In genomic region chr16:67930191-67930590, GRCh38 we compare ENCODE assay signal across 17 cellular contexts. TPM values are rescaled to one million over a fixed set of nuclear protein-coding genes. Genes with fewer than 3 reads are reported as not detected.
DNase-seq lines count a peak whose midpoint lies in the region; ATAC-seq and TF ChIP-seq lines count a peak whose summit lies in the region.
"Had no signal": no experiment of that assay in that cellular context is flagged by ENCODE, and none has a peak within 500 bp of the region (broad histone marks: within the 10 kb centered on the region; RNA-seq: fewer than 3 reads in every experiment).

No MANE protein-coding gene starts in this region.

- H3K36me3 ChIP-seq in BE2C (peaks cover 5% of the 10 kb centered on the region; the same call in 1 of the 2 replicates), osteoblast (ENCODE audit: insufficient read depth, low read length) (peaks cover 31% of the 10 kb centered on the region), colonic mucosa (no peaks in the 10 kb centered on the region), transverse colon (peaks cover 0 to 8% (median 4%) of the 10 kb centered on the region in 4 donors)

- H4K20me1 ChIP-seq in osteoblast (ENCODE audit: insufficient read depth, low read length): peaks cover 46% of the 10 kb centered on the region

- H3K27ac Mint-ChIP-seq in activated CD8-positive, alpha-beta T cell treated with anti-CD3 and anti-CD28 coated beads, Interleukin-2, amount 10 ng/mL, durations not matched to agents 7 days and 5 days: peak overlapping the region; percentile 55
- H3K27ac Mint-ChIP-seq in activated CD8-positive, alpha-beta T cell treated with anti-CD3 and anti-CD28 coated beads for 36 hours: no peak overlapping the region
- H3K27ac Mint-ChIP-seq: B cell had no signal

- ATAC-seq in activated CD8-positive, alpha-beta T cell treated with anti-CD3 and anti-CD28 coated beads, Interleukin-2, amount 10 ng/mL, durations not matched to agents 7 days and 5 days: no peak
- no peak for ATAC-seq in activated CD8-positive, alpha-beta T cell treated with anti-CD3 and anti-CD28 coated beads for 36 hours
- ATAC-seq in HG03432 (IDR thresholded peaks at IDR 0.05; ENCODE audit: unreplicated experiment): no peak
- ATAC-seq: HCT116 had no signal

- H3K27ac ChIP-seq in osteoblast (ENCODE audit: low read depth, low read length) (no peak overlapping the region), colonic mucosa (no peak overlapping the region), transverse colon (no peak overlapping the region)
- H3K27ac ChIP-seq: C4-2B had no signal

- H3K4me1 ChIP-seq in BE2C (peaks cover 19% of the 10 kb centered on the region), osteoblast (ENCODE audit: insufficient read depth, low read length) (peaks cover 25% of the 10 kb centered on the region), colonic mucosa (peaks cover 3% of the 10 kb centered on the region), transverse colon (peaks cover 6 to 9% (median 8%) of the 10 kb centered on the region in 4 donors)

- CTCF ChIA-PET in activated CD8-positive, alpha-beta T cell treated with anti-CD3 and anti-CD28 coated beads, Interleukin-2, amount 10 ng/mL, durations not matched to agents 7 days and 5 days (lab: Charles Lee): interaction anchor here (1.4 to 2.8 kb wide), 2 partner anchors 47 to 409 kb away, joined by 3 to 16 read pairs; partner anchors contain the start of gene NRN1L
- CTCF ChIA-PET in activated CD8-positive, alpha-beta T cell treated with anti-CD3 and anti-CD28 coated beads for 36 hours (lab: Charles Lee): interaction anchor here (1.1 to 5.3 kb wide), 4 partner anchors 11 to 114 kb away, joined by 3 to 32 read pairs (median 16); partner anchors contain the start of gene NRN1L

- no peak overlapping the region for H3K9ac ChIP-seq in colonic mucosa (ENCODE audit: low read depth in 2 of 2, low read length in 2 of 2)

- no peaks in the 10 kb centered on the region for H3K27me3 Mint-ChIP-seq in activated CD8-positive, alpha-beta T cell treated with anti-CD3 and anti-CD28 coated beads, Interleukin-2, amount 10 ng/mL, durations not matched to agents 7 days and 5 days (ENCODE audit: low read depth)
- no peaks in the 10 kb centered on the region for H3K27me3 Mint-ChIP-seq in activated CD8-positive, alpha-beta T cell treated with anti-CD3 and anti-CD28 coated beads for 36 hours
- H3K27me3 Mint-ChIP-seq: B cell; CD8-positive, alpha-beta memory T cell had no signal

- H3K4me2 ChIP-seq in osteoblast (ENCODE audit: insufficient read depth, low read length): no peak overlapping the region

- TF ChIP-seq POLR2A in GM19099 (IDR thresholded peaks at IDR 0.05; ENCODE audit: extremely low read depth, insufficient read length, low read depth) (peak; percentile 22), transverse colon (IDR thresholded peaks at IDR 0.05) (no peak)

- 97 to 100% methylated on average over 2 to 14 of the region's 14 CpGs for WGBS in transverse colon (ENCODE audit: low coverage in 1 of 2), 2 donors

- H3K36me3 Mint-ChIP-seq in activated CD8-positive, alpha-beta T cell treated with anti-CD3 and anti-CD28 coated beads, Interleukin-2, amount 10 ng/mL, durations not matched to agents 7 days and 5 days (ENCODE audit: low read depth): peaks cover 36% of the 10 kb centered on the region
- H3K36me3 Mint-ChIP-seq in activated CD8-positive, alpha-beta T cell treated with anti-CD3 and anti-CD28 coated beads for 36 hours (ENCODE audit: low read depth): peaks cover 26% of the 10 kb centered on the region

- in situ Hi-C loops in transverse colon (cut with MboI; ENCODE audit: low pct_ligation_motif_present in 1 of 4, low pct_unique_long_range_greater_than_20kb in 1 of 4, low sequenced_read_pairs in 3 of 4): no loop called here

- H3K27me3 ChIP-seq in BE2C (no peaks in the 10 kb centered on the region), osteoblast (ENCODE audit: insufficient read depth, low read length) (no peaks in the 10 kb centered on the region), colonic mucosa (no peaks in the 10 kb centered on the region), transverse colon (no peaks in the 10 kb centered on the region)

- no peak overlapping the region for H3K4me3 Mint-ChIP-seq in activated CD8-positive, alpha-beta T cell treated with anti-CD3 and anti-CD28 coated beads, Interleukin-2, amount 10 ng/mL, durations not matched to agents 7 days and 5 days
- H3K4me3 Mint-ChIP-seq in activated CD8-positive, alpha-beta T cell treated with anti-CD3 and anti-CD28 coated beads for 36 hours: no peak overlapping the region
- H3K4me3 Mint-ChIP-seq: B cell; CD8-positive, alpha-beta memory T cell had no signal

- no peaks in the 10 kb centered on the region for H3K9me3 Mint-ChIP-seq in activated CD8-positive, alpha-beta T cell treated with anti-CD3 and anti-CD28 coated beads, Interleukin-2, amount 10 ng/mL, durations not matched to agents 7 days and 5 days (ENCODE audit: insufficient read depth)
- H3K9me3 Mint-ChIP-seq in activated CD8-positive, alpha-beta T cell treated with anti-CD3 and anti-CD28 coated beads for 36 hours: no peaks in the 10 kb centered on the region
- H3K9me3 Mint-ChIP-seq: CD8-positive, alpha-beta memory T cell had no signal

- peaks cover 12% of the 10 kb centered on the region for H3K79me2 ChIP-seq in osteoblast (ENCODE audit: insufficient read depth, low read length)

- peaks cover 17% of the 10 kb centered on the region for H3K4me1 Mint-ChIP-seq in activated CD8-positive, alpha-beta T cell treated with anti-CD3 and anti-CD28 coated beads, Interleukin-2, amount 10 ng/mL, durations not matched to agents 7 days and 5 days (ENCODE audit: low read depth)
- peaks cover 15% of the 10 kb centered on the region for H3K4me1 Mint-ChIP-seq in activated CD8-positive, alpha-beta T cell treated with anti-CD3 and anti-CD28 coated beads for 36 hours (ENCODE audit: low read depth)

- TF ChIP-seq CTCF in activated CD8-positive, alpha-beta T cell treated with anti-CD3 and anti-CD28 coated beads for 36 hours (IDR thresholded peaks at IDR 0.05): no peak
- TF ChIP-seq CTCF in BE2C (IDR thresholded peaks at IDR 0.05; ENCODE audit: low read depth, low read length) (no peak), osteoblast (IDR thresholded peaks at IDR 0.05; ENCODE audit: extremely low read depth, low read depth, low read length) (no peak), colonic mucosa (IDR thresholded peaks at IDR 0.05) (no peak), transverse colon (IDR thresholded peaks at IDR 0.05) (no peak)

- intact Hi-C loops in activated CD8-positive, alpha-beta T cell treated with anti-CD3 and anti-CD28 coated beads for 36 hours (cut with micrococcal nuclease): loop anchor here (10.0 kb wide), 1 partner anchor 265 kb away; the partner anchor contains the start of genes ACD, C16orf86, ENKD1 and PARD6A
- intact Hi-C loops in colonic mucosa (cut with DNase I): no loop called here
- intact Hi-C loops in transverse colon (cut with DNase I; ENCODE audit: low total_unique reads): no loop called here

- POLR2A ChIA-PET in activated CD8-positive, alpha-beta T cell treated with anti-CD3 and anti-CD28 coated beads, Interleukin-2, amount 10 ng/mL, durations not matched to agents 7 days and 5 days (lab: Charles Lee): interaction anchor here (1.7 kb wide), 1 partner anchor 9 kb away, joined by 5 read pairs; no protein-coding TSS in a partner anchor
- POLR2A ChIA-PET in activated CD8-positive, alpha-beta T cell treated with anti-CD3 and anti-CD28 coated beads for 36 hours (lab: Charles Lee): interaction anchor here (0.6 to 1.5 kb wide), 5 partner anchors 10 to 87 kb away, joined by 3 to 4 read pairs (median 3); no protein-coding TSS in a partner anchor

- H3K4me3 ChIP-seq in BE2C (ENCODE audit: low read depth, low read length) (no peak overlapping the region), osteoblast (ENCODE audit: insufficient read depth, low read length) (no peak overlapping the region), colonic mucosa (no peak overlapping the region), transverse colon (no peak overlapping the region)

- no peak overlapping the region for H2AFZ ChIP-seq in osteoblast (ENCODE audit: low read length)

- TF ChIP-seq EP300 in transverse colon (IDR thresholded peaks at IDR 0.05; ENCODE audit: low read depth): no peak

- H3K9me3 ChIP-seq in BE2C (no peaks in the 10 kb centered on the region), osteoblast (ENCODE audit: low read depth, low read length) (no peaks in the 10 kb centered on the region), colonic mucosa (no peaks in the 10 kb centered on the region), transverse colon (no peaks in the 10 kb centered on the region)
- H3K9me3 ChIP-seq: Caco-2 had no signal

- DNase-seq in activated CD8-positive, alpha-beta T cell treated with anti-CD3 and anti-CD28 coated beads, Interleukin-2, amount 10 ng/mL, durations not matched to agents 7 days and 5 days: no peak
- DNase-seq in activated CD8-positive, alpha-beta T cell treated with anti-CD3 and anti-CD28 coated beads for 36 hours: no peak
- DNase-seq in BE2C (peak; percentile 6), osteoblast (ENCODE audit: insufficient read length, low spot score, missing footprints) (peak; percentile 39), colonic mucosa (no peak), transverse colon (no peak)
- DNase-seq: ACHN; Caco-2; CD8-positive, alpha-beta memory T cell; GF-D8; IMR-90; KBM-7 had no signal

RNA-seq across cellular contexts. Expression of gene CTRL, which starts 1.5 kb away (rescaled TPM):
- total RNA-seq in activated CD8-positive, alpha-beta T cell treated with anti-CD3 and anti-CD28 coated beads, Interleukin-2, amount 10 ng/mL, durations not matched to agents 7 days and 5 days: 1 to 10 TPM; 5.5 TPM
- total RNA-seq in activated CD8-positive, alpha-beta T cell treated with anti-CD3 and anti-CD28 coated beads for 36 hours: 1 to 10 TPM; 3.8 to 3.9 TPM
- 5.6 TPM for polyA plus RNA-seq in BE2C (2012; ENCODE audit: insufficient read depth, insufficient read length, low read depth)
- total RNA-seq in osteoblast (0.36 and 0.59 TPM in 2 replicates), colonic mucosa (1 to 10 TPM in 1 of 2 donors, under 1 TPM in 1; 0.64 to 2.2 TPM), transverse colon (1 to 10 TPM in 3 of 4 donors, not detected in 1; 1.6 to 2.1 (median 1.6) TPM)

RNA-seq across cellular contexts. Expression of gene PSMB10, which starts 6.5 kb away (rescaled TPM):
- 100 to 1,000 TPM; 257 to 275 TPM for total RNA-seq in activated CD8-positive, alpha-beta T cell treated with anti-CD3 and anti-CD28 coated beads, Interleukin-2, amount 10 ng/mL, durations not matched to agents 7 days and 5 days
- 100 to 1,000 TPM; 205 to 206 TPM for total RNA-seq in activated CD8-positive, alpha-beta T cell treated with anti-CD3 and anti-CD28 coated beads for 36 hours
- 155 TPM for polyA plus RNA-seq in BE2C (2012; ENCODE audit: insufficient read depth, insufficient read length, low read depth)
- total RNA-seq in osteoblast (44.5 and 47.0 TPM in 2 replicates), colonic mucosa (100 to 1,000 TPM; 120 to 124 TPM), transverse colon (100 to 1,000 TPM in 1 of 4 donors, 10 to 100 TPM in 3; 65.6 to 100 (median 68.6) TPM)

RNA-seq across cellular contexts. Expression of gene LCAT, which starts 13.7 kb away (rescaled TPM):
- 10 to 100 TPM; 22.4 to 23.1 TPM for total RNA-seq in activated CD8-positive, alpha-beta T cell treated with anti-CD3 and anti-CD28 coated beads, Interleukin-2, amount 10 ng/mL, durations not matched to agents 7 days and 5 days
- 10 to 100 TPM; 10.6 to 14.3 TPM for total RNA-seq in activated CD8-positive, alpha-beta T cell treated with anti-CD3 and anti-CD28 coated beads for 36 hours
- 3.6 TPM for polyA plus RNA-seq in BE2C (2012; ENCODE audit: insufficient read depth, insufficient read length, low read depth)
- 6.9 and 8.8 TPM in 2 replicates for total RNA-seq in osteoblast
- 1 to 10 TPM; 3.4 to 3.6 TPM for total RNA-seq in colonic mucosa
- 10 to 100 TPM in 1 of 4 donors, 1 to 10 TPM in 3; 2.2 to 30.7 (median 4.2) TPM for total RNA-seq in transverse colon

RNA-seq across cellular contexts. Expression of gene PSKH1, which starts 37.1 kb away (rescaled TPM):
- total RNA-seq in activated CD8-positive, alpha-beta T cell treated with anti-CD3 and anti-CD28 coated beads, Interleukin-2, amount 10 ng/mL, durations not matched to agents 7 days and 5 days: 10 to 100 TPM; 20.0 to 22.8 TPM
- total RNA-seq in activated CD8-positive, alpha-beta T cell treated with anti-CD3 and anti-CD28 coated beads for 36 hours: 1 to 10 TPM; 8.4 to 8.5 TPM
- polyA plus RNA-seq in BE2C (2012; ENCODE audit: insufficient read depth, insufficient read length, low read depth): 76.3 TPM
- total RNA-seq in osteoblast (16.8 and 18.5 TPM in 2 replicates), colonic mucosa (10 to 100 TPM; 24.5 to 34.7 TPM), transverse colon (100 to 1,000 TPM in 1 of 4 donors, 10 to 100 TPM in 3; 24.1 to 132 (median 56.2) TPM)

RNA-seq across cellular contexts. Expression of gene SLC12A4, which starts 38.2 kb away (rescaled TPM):
- 10 to 100 TPM; 42.5 TPM for total RNA-seq in activated CD8-positive, alpha-beta T cell treated with anti-CD3 and anti-CD28 coated beads, Interleukin-2, amount 10 ng/mL, durations not matched to agents 7 days and 5 days
- 10 to 100 TPM; 32.5 to 38.0 TPM for total RNA-seq in activated CD8-positive, alpha-beta T cell treated with anti-CD3 and anti-CD28 coated beads for 36 hours
- polyA plus RNA-seq in BE2C (2012; ENCODE audit: insufficient read depth, insufficient read length, low read depth): 9.1 TPM
- 79.3 and 82.2 TPM in 2 replicates for total RNA-seq in osteoblast
- 10 to 100 TPM in 1 of 2 donors, 1 to 10 TPM in 1; 8.7 to 17.0 TPM for total RNA-seq in colonic mucosa
- 10 to 100 TPM; 18.1 to 46.4 (median 25.4) TPM for total RNA-seq in transverse colon

Comparison
In these comparisons a context has a peak if more than half of its experiments do, and no peak if none do; other contexts are left out.
1. DNase-seq: peak in BE2C (single experiment) and osteoblast (single experiment); none in activated CD8-positive, alpha-beta T cell treated with anti-CD3 and anti-CD28 coated beads, Interleukin-2, amount 10 ng/mL, durations not matched to agents 7 days and 5 days (single experiment), activated CD8-positive, alpha-beta T cell treated with anti-CD3 and anti-CD28 coated beads for 36 hours (single experiment), colonic mucosa (single experiment) and transverse colon (single experiment).